ENCODE assay signal across 2 cellular contexts in genomic region chr17:83153681-83154310, GRCh38.
TF ChIP-seq lines count a peak whose summit lies in the region.

No MANE protein-coding gene starts in this region.

TF ChIP-seq in SK-N-SH, 30 proteins besides CTCF, POLR2A, EP300 and RAD21 (continued from another document):
- TF ChIP-seq IRF3 (IDR thresholded peaks at IDR 0.05; ENCODE audit: low read depth, low read length) (no peak), ELF1 (IDR thresholded peaks at IDR 0.05) (no peak), TEAD4 (IDR thresholded peaks at IDR 0.05; ENCODE audit: borderline replicate concordance, insufficient read depth) (no peak), JUND (IDR thresholded peaks at IDR 0.05) (no peak), RXRA (IDR thresholded peaks at IDR 0.05; ENCODE audit: borderline replicate concordance, low read depth) (no peak), REST (IDR thresholded peaks at IDR 0.05; ENCODE audit: low read depth, low read length) (no peak), GATA2 (CRISPR knock-in tag; IDR thresholded peaks at IDR 0.05) (no peak)

TF ChIP-seq in SK-N-SH treated with all-trans-retinoic acid at 6 μM for 48 hours, 23 proteins besides CTCF, POLR2A, EP300 and RAD21 (continued from another document):
- TF ChIP-seq CSRNP3 (CRISPR knock-in tag; IDR thresholded peaks at IDR 0.05) (no peak), CREB5 (CRISPR knock-in tag; IDR thresholded peaks at IDR 0.05; ENCODE audit: low read depth) (no peak), PATZ1 (CRISPR knock-in tag; IDR thresholded peaks at IDR 0.05; ENCODE audit: borderline replicate concordance) (no peak), ZC3H10 (CRISPR knock-in tag; IDR thresholded peaks at IDR 0.05) (no peak), RARB (CRISPR knock-in tag; IDR thresholded peaks at IDR 0.05) (no peak), CSDC2 (CRISPR knock-in tag; IDR thresholded peaks at IDR 0.05) (no peak), ESRRG (CRISPR knock-in tag; IDR thresholded peaks at IDR 0.05) (no peak), ZFP3 (CRISPR knock-in tag; IDR thresholded peaks at IDR 0.05) (no peak)
